ENCODE assay signal across 1 cellular context in genomic region chr11:35811783-35812182, GRCh38.
TF ChIP-seq lines count a peak whose summit lies in the region.

No MANE protein-coding gene starts in this region.

TF ChIP-seq in GM23338, 12 proteins besides CTCF, POLR2A, EP300 and RAD21 (continued from another document):
- TF ChIP-seq ZNF462 (CRISPR knock-in tag; IDR thresholded peaks at IDR 0.05), result no peak
